Comparison of ENCODE assay signal across 8 cellular contexts in the genomic region with DNA sequence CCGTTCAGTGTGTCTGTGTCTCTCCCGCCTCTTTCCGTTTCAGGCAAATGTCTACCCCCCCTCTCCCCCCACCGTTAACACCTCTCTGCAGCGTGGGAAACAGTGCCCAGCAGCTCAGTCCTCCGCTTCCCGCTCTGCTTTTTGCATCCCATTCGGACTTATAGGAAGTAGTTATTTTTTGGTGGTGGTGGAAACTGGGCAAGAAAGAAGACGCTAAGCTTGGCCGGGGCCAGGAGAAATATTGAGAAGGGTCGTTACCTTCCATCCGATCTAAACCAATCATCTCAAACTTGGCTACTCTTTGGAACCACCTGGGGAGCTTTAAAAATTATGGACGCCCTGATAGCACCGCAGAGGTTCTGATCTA. TPM values are rescaled to one million over a fixed set of nuclear protein-coding genes. Genes with fewer than 3 reads are reported as not detected.
DNase-seq lines count a peak whose midpoint lies in the region; ATAC-seq and TF ChIP-seq lines count a peak whose summit lies in the region.

No MANE protein-coding gene starts in this region.

- H3K4me1 ChIP-seq in NT2/D1 (ENCODE audit: insufficient read depth, insufficient read length) = no peaks in the 10 kb centered on the region
- H3K4me1 ChIP-seq in esophagus squamous epithelium = peaks cover 14 to 74% (median 27%) of the 10 kb centered on the region in 3 donors

- H3K9me3 ChIP-seq in NT2/D1 (ENCODE audit: insufficient read depth, low read length) = peaks cover 13% of the 10 kb centered on the region
- H3K9me3 ChIP-seq in esophagus squamous epithelium = no peaks in the 10 kb centered on the region

- peaks cover 76% of the 10 kb centered on the region for H3K27me3 ChIP-seq in NT2/D1 (ENCODE audit: insufficient read depth, insufficient read length)
- H3K27me3 ChIP-seq in esophagus squamous epithelium = peaks cover 0 to 7% (median 0%) of the 10 kb centered on the region in 4 donors

- H3K36me3 ChIP-seq in NT2/D1 (ENCODE audit: insufficient read depth, insufficient read length, low read length) (no peaks in the 10 kb centered on the region), esophagus squamous epithelium (no peaks in the 10 kb centered on the region)

- POLR2A ChIA-PET in RWPE1 (lab: Yijun Ruan, JAX; ENCODE audit: low non-redundant PET) = no interaction called here

- intact Hi-C loops in esophagus squamous epithelium (cut with DNase I) = no loop called here

- CTCF ChIA-PET in RWPE1 (lab: Yijun Ruan, JAX) = interaction anchor here (0.7 kb wide), 2 partner anchors 209 to 1826 kb away, joined by 3 read pairs; no protein-coding TSS in a partner anchor

- DNase-seq in NT2/D1 (ENCODE audit: low read depth, low spot score) (no peak), esophagus squamous epithelium (lab: John Stamatoyannopoulos, UW) (no peak), retina (peak; percentile 87), GDM1 (lab: John Stamatoyannopoulos, UW) (no peak), RWPE1 (ENCODE audit: low spot score) (no peak), NCI-H2171 (lab: John Stamatoyannopoulos, UW) (no peak)

- no peak overlapping the region for H3K9ac ChIP-seq in NT2/D1 (ENCODE audit: insufficient read length, low read depth)

- H3K27ac ChIP-seq in esophagus squamous epithelium (peak overlapping the region in 1 of 4 donors; percentile 6), RWPE1 (no peak overlapping the region)

- TF ChIP-seq CTCF in esophagus squamous epithelium (IDR thresholded peaks at IDR 0.05) = no peak
- TF ChIP-seq CTCF in RWPE1 (conservative IDR thresholded peaks at IDR 0.05; ENCODE audit: low read depth) = no peak

- H3K4me3 ChIP-seq in NT2/D1 (ENCODE audit: insufficient read length, low read depth) (peak overlapping the region; percentile 31), esophagus squamous epithelium (peak overlapping the region; percentile 65 to 78 (median 72))

- no peak for TF ChIP-seq POLR2A in esophagus squamous epithelium (IDR thresholded peaks at IDR 0.05)

- ATAC-seq in GM19452 (IDR thresholded peaks at IDR 0.05; ENCODE audit: unreplicated experiment) (peak; percentile 3), GM18870 (IDR thresholded peaks at IDR 0.05; ENCODE audit: unreplicated experiment) (no peak)

- 39 to 43% methylated on average over 14 of the region's 14 CpGs for WGBS in esophagus squamous epithelium, 2 donors

RNA-seq across cellular contexts. Expression of gene HLF, which starts 0.5 kb away (rescaled TPM):
- total RNA-seq in esophagus squamous epithelium = 10 to 100 TPM in 3 of 4 donors, 1 to 10 TPM in 1; 7.7 to 55.1 (median 22.8) TPM
